Comparison of ENCODE assay signal across 23 cellular contexts in genomic region chr12:27359578-27360340, GRCh38. TPM values are rescaled to one million over a fixed set of nuclear protein-coding genes. Genes with fewer than 3 reads are reported as not detected.
A peak's percentile ranks its signal among the peaks of the same experiment; 100 is the strongest.
DNase-seq lines count a peak whose midpoint lies in the region; ATAC-seq and TF ChIP-seq lines count a peak whose summit lies in the region.
"Had no signal": no experiment of that assay in that cellular context is flagged by ENCODE, and none has a peak within 500 bp of the region (broad histone marks: within the 10 kb centered on the region; RNA-seq: fewer than 3 reads in every experiment).

No MANE protein-coding gene starts in this region.

- no peak overlapping the region for H3K9ac ChIP-seq in adipocyte (ENCODE audit: low read length)
- H3K9ac ChIP-seq: BLaER1 treated with 17β-estradiol and CSF1 and Interleukin-3, amounts not matched to agents 10 nM and 100 nM had no signal

- H3K4me1 Mint-ChIP-seq in HFFc6 (ENCODE audit: low read depth): peaks cover 41% of the 10 kb centered on the region
- H3K4me1 Mint-ChIP-seq: activated naive CD8-positive, alpha-beta T cell treated with anti-CD3 and anti-CD28 coated beads for 36 hours; nephron had no signal

- peaks cover 3% of the 10 kb centered on the region for H3K4me1 ChIP-seq in adipocyte (ENCODE audit: control insufficient read depth, insufficient read depth, low read length)
- H3K4me1 ChIP-seq: BLaER1 treated with 17β-estradiol and CSF1 and Interleukin-3, amounts not matched to agents 10 nM and 100 nM; lower lobe of right lung; spleen had no signal

- H3K9me3 Mint-ChIP-seq in HFFc6: no peaks in the 10 kb centered on the region
- H3K9me3 Mint-ChIP-seq: activated naive CD8-positive, alpha-beta T cell treated with anti-CD3 and anti-CD28 coated beads for 36 hours; nephron had no signal

- no peak for TF ChIP-seq CTCF in HFFc6 (IDR thresholded peaks at IDR 0.05)

- no peaks in the 10 kb centered on the region for H3K9me3 ChIP-seq in adipocyte (ENCODE audit: control insufficient read depth, low read length)
- H3K9me3 ChIP-seq: lower lobe of right lung had no signal

- no peaks in the 10 kb centered on the region for H3K36me3 ChIP-seq in adipocyte (ENCODE audit: control insufficient read depth, insufficient read depth, low read length, severe bottlenecking)
- H3K36me3 ChIP-seq: BLaER1 treated with 17β-estradiol and CSF1 and Interleukin-3, amounts not matched to agents 10 nM and 100 nM; lower lobe of right lung; spleen had no signal

- DNase-seq in EH (ENCODE audit: low read depth) (peak; percentile 75), HFFc6 (peak; percentile 15), adipocyte (ENCODE audit: low read depth) (peak; percentile 15), foreskin melanocyte (peak; percentile 23), NCI-H1092 (lab: John Stamatoyannopoulos, UW) (no peak), SK-N-DZ (ENCODE audit: low spot score) (no peak)
- DNase-seq: activated CD4-positive, alpha-beta T cell treated with anti-CD3 and anti-CD28 coated beads for 4 hours; activated effector memory CD4-positive, alpha-beta T cell treated with Interleukin-2 at 50 U/mL for 16 hours; activated naive CD8-positive, alpha-beta T cell treated with anti-CD3 and anti-CD28 coated beads for 36 hours; central memory CD4-positive, alpha-beta T cell; dermis blood vessel endothelial cell; DND-41; head of caudate nucleus; kidney glomerular epithelial cell; lower lobe of right lung; NCI-H2081; Right ventricle myocardium superior; spleen; trophoblast cell had no signal

- H3K4me3 Mint-ChIP-seq in HFFc6: no peak overlapping the region
- H3K4me3 Mint-ChIP-seq: activated naive CD8-positive, alpha-beta T cell treated with anti-CD3 and anti-CD28 coated beads for 36 hours; nephron had no signal

- H3K4me3 ChIP-seq in adipocyte (ENCODE audit: low read length): no peak overlapping the region
- H3K4me3 ChIP-seq: BLaER1 treated with 17β-estradiol and CSF1 and Interleukin-3, amounts not matched to agents 10 nM and 100 nM; lower lobe of right lung; spleen had no signal

- no peaks in the 10 kb centered on the region for H3K27me3 Mint-ChIP-seq in HFFc6 (ENCODE audit: insufficient read depth)
- H3K27me3 Mint-ChIP-seq: IgD-negative memory B cell had no signal

- peaks cover 8% of the 10 kb centered on the region; the same call in 1 of the 2 replicates for H3K36me3 Mint-ChIP-seq in HFFc6 (ENCODE audit: low read depth)
- H3K36me3 Mint-ChIP-seq: activated naive CD8-positive, alpha-beta T cell treated with anti-CD3 and anti-CD28 coated beads for 36 hours had no signal

- no peaks in the 10 kb centered on the region for H3K27me3 ChIP-seq in adipocyte (replicated peaks; ENCODE audit: control insufficient read depth, insufficient read depth, low read length)
- H3K27me3 ChIP-seq: BLaER1 treated with 17β-estradiol and CSF1 and Interleukin-3, amounts not matched to agents 10 nM and 100 nM; spleen had no signal

- ATAC-seq in GM21528 (IDR thresholded peaks at IDR 0.05; ENCODE audit: low FRiP score, unreplicated experiment): no peak
- ATAC-seq: lower lobe of right lung had no signal

- H3K27ac Mint-ChIP-seq in HFFc6: peak overlapping the region; percentile 65
- H3K27ac Mint-ChIP-seq: activated naive CD8-positive, alpha-beta T cell treated with anti-CD3 and anti-CD28 coated beads for 36 hours; IgD-negative memory B cell; nephron had no signal

RNA-seq across cellular contexts. Expression of gene BMAL2, which starts 27.1 kb away (rescaled TPM):
- 10 to 100 TPM; 23.1 to 47.1 (median 39.9) TPM for total RNA-seq in HFFc6 (2021; fragmentation: NEBNext Ultra II Directional; extraction: Animal tissue kit (Norgen Biotek cat#: 25700))
- 10.4 and 14.5 TPM in 2 replicates for polyA plus RNA-seq in SK-N-DZ (2014; cell fraction: cytosol; rRNA removed)
- polyA plus RNA-seq in SK-N-DZ (2014; cell fraction: nucleus; rRNA removed): 6.9 and 7.6 TPM in 2 replicates

Comparison
In these comparisons a context has a peak if more than half of its experiments do, and no peak if none do; other contexts are left out.
1. DNase-seq: peak in EH (single experiment), HFFc6 (single experiment), adipocyte (single experiment) and foreskin melanocyte (single experiment); none in NCI-H1092 (single experiment) and SK-N-DZ (single experiment).